Comparison of ENCODE assay signal across 21 cellular contexts in the genomic region with DNA sequence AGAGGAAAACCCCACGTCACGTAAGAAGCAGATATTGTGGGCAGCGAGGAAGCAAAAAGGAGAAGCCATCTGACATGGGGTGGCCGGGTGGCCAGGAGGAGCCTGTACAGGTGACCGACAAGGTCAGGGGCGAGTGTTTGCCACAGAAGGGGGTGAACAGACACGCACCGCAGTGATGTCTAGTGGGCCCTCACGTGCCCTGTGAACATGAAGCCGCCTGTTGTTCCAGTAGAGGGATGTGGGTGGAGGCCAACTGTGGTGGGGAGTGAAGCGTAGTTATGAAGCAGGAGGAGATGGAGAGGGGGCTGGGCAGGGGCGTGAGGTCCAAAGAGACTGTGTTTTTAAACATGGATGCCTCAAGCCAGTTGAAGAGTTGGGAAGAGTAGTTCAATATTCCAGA. TPM values are rescaled to one million over a fixed set of nuclear protein-coding genes. Genes with fewer than 3 reads are reported as not detected.
"Had no signal": no experiment of that assay in that cellular context is flagged by ENCODE, and none has a peak within 500 bp of the region (broad histone marks: within the 10 kb centered on the region; RNA-seq: fewer than 3 reads in every experiment).

No MANE protein-coding gene starts in this region.

- H3K4me1 ChIP-seq: right atrium auricular region, stomach had no signal

- H3K4me3 Mint-ChIP-seq: activated CD4-positive, alpha-beta T cell treated with anti-CD3 and anti-CD28 coated beads, Interleukin-2, amount 10 ng/mL, durations not matched to agents 24 days and 14 days; neural progenitor cell; type B pancreatic cell had no signal

- H3K36me3 ChIP-seq: neural progenitor cell, right atrium auricular region, stomach had no signal

- H3K9me3 ChIP-seq: right atrium auricular region had no signal

- H3K9me3 Mint-ChIP-seq: activated CD4-positive, alpha-beta T cell treated with anti-CD3 and anti-CD28 coated beads, Interleukin-2, amount 10 ng/mL, durations not matched to agents 24 days and 14 days had no signal

- DNase-seq: activated CD4-positive, alpha-beta T cell treated with anti-CD3 and anti-CD28 coated beads, Interleukin-2, amount 10 ng/mL, durations not matched to agents 24 days and 14 days; activated CD8-positive, alpha-beta memory T cell treated with anti-CD3 and anti-CD28 coated beads for 24 hours; activated naive CD4-positive, alpha-beta T cell; erythroblast; foreskin melanocyte; kidney; midbrain; stimulated activated CD4-positive, alpha-beta T cell treated with anti-CD3 and anti-CD28 coated beads, Interleukin-2, amount 100 ng/mL, for 24 hours; stomach; T-helper 1 cell; T1000 had no signal

- H3K27ac Mint-ChIP-seq: activated CD4-positive, alpha-beta T cell treated with anti-CD3 and anti-CD28 coated beads, Interleukin-2, amount 10 ng/mL, durations not matched to agents 24 days and 14 days; neural progenitor cell; progenitor cell of endocrine pancreas; type B pancreatic cell had no signal

- H3K36me3 Mint-ChIP-seq: type B pancreatic cell had no signal

- ATAC-seq: left lobe of liver had no signal

- H3K4me1 Mint-ChIP-seq: activated CD4-positive, alpha-beta T cell treated with anti-CD3 and anti-CD28 coated beads, Interleukin-2, amount 10 ng/mL, durations not matched to agents 24 days and 14 days had no signal

- H3K27me3 Mint-ChIP-seq: activated CD4-positive, alpha-beta T cell treated with anti-CD3 and anti-CD28 coated beads, Interleukin-2, amount 10 ng/mL, durations not matched to agents 24 days and 14 days had no signal

- H3K4me3 ChIP-seq: coronary artery, neural progenitor cell, right atrium auricular region, stomach had no signal

RNA-seq across cellular contexts. Expression of a gene that starts 20.5 kb away (rescaled TPM):
- total RNA-seq: activated CD4-positive, alpha-beta T cell treated with anti-CD3 and anti-CD28 coated beads, Interleukin-2, amount 10 ng/mL, durations not matched to agents 24 days and 14 days; aorta; kidney; left lobe of liver; myocyte; osteoblast; skeletal muscle tissue had no signal
